ENCODE assay signal across 21 cellular contexts in the genomic region with DNA sequence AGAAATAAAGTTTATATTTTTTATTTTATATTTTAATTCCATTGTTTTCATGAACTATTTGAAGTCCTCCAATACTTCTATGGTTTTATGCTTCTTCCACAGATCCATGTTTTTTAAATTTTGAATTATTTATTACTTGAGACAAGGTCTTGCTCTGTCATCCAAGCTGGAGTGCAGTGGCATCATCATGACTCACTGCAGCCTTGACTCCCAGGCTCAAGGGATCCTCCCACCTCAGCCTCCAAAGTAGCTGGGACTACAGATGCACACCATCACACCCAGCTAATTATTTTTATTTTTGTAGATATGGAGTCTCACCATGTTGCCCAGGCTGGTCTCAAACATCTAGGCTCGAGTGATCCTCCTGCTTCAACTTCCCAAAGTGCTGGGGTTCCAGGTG. TPM values are rescaled to one million over a fixed set of nuclear protein-coding genes. Genes with fewer than 3 reads are reported as not detected.
DNase-seq lines count a peak whose midpoint lies in the region; ATAC-seq and TF ChIP-seq lines count a peak whose summit lies in the region.
"Had no signal": no experiment of that assay in that cellular context is flagged by ENCODE, and none has a peak within 500 bp of the region (broad histone marks: within the 10 kb centered on the region; RNA-seq: fewer than 3 reads in every experiment).

No MANE protein-coding gene starts in this region.

- 85 to 94% (median 88%) methylated on average over 1 of the region's 1 CpG for WGBS in adrenal gland, 4 donors
- WGBS in transverse colon (ENCODE audit: low coverage in 1 of 2), 2 donors, result 86% methylated on average over 1 of the region's 1 CpG

- H3K4me1 ChIP-seq in adrenal gland (replicated peaks in 1 of 2) (no peaks in the 10 kb centered on the region), foreskin keratinocyte (peaks cover 12% of the 10 kb centered on the region), transverse colon (peaks cover 0 to 4% (median 0%) of the 10 kb centered on the region in 4 donors)
- H3K4me1 ChIP-seq: BLaER1, Peyer's patch had no signal

- peak; percentile 18 for DNase-seq in EL
- DNase-seq in LHCN-M2 (ENCODE audit: low read depth), result peak; percentile 17
- DNase-seq in adrenal gland, result peak in 6 of 7 donors; percentile 46 to 59 (median 56)
- DNase-seq in foreskin keratinocyte, result peak in 1 of 2 donors; percentile 26
- DNase-seq in H4 (ENCODE audit: low spot score), result no peak
- DNase-seq in NOMO-1 treated with DMSO at 0.1 percent for 48 hours (lab: John Stamatoyannopoulos, UW; ENCODE audit: unreplicated experiment), result no peak
- DNase-seq in DMS79 treated with DMSO at 0.1 percent for 48 hours (lab: John Stamatoyannopoulos, UW), result no peak
- DNase-seq in transverse colon, result no peak
- DNase-seq: CD4-positive, alpha-beta memory T cell; DMS153; KG1; NCI-H1048; NCI-H1436; NCI-H1930; NCI-H345; NCI-H526; Peyer's patch; SHP77 had no signal

- H3K9me3 ChIP-seq in adrenal gland (replicated peaks in 1 of 3) (no peaks in the 10 kb centered on the region), transverse colon (no peaks in the 10 kb centered on the region)
- H3K9me3 ChIP-seq: BLaER1, HAP-1, Peyer's patch had no signal

- H3K4me3 ChIP-seq in adrenal gland (no peak overlapping the region), transverse colon (no peak overlapping the region)
- H3K4me3 ChIP-seq: BLaER1, HAP-1, Peyer's patch, SK-N-MC had no signal

- TF ChIP-seq POLR2A in adrenal gland (IDR thresholded peaks at IDR 0.05), result no peak
- TF ChIP-seq POLR2A in transverse colon (IDR thresholded peaks at IDR 0.05), result no peak

- H3K27ac ChIP-seq in adrenal gland (no peak overlapping the region), foreskin keratinocyte (no peak overlapping the region), transverse colon (no peak overlapping the region)
- H3K27ac ChIP-seq: BLaER1, Peyer's patch, SK-N-MC had no signal

- intact Hi-C loops in adrenal gland (cut with DNase I), result no loop called here
- intact Hi-C loops in transverse colon (cut with DNase I; ENCODE audit: low total_unique reads), result no loop called here

- TF ChIP-seq CTCF in adrenal gland (IDR thresholded peaks at IDR 0.05), result no peak
- no peak for TF ChIP-seq CTCF in foreskin keratinocyte (conservative IDR thresholded peaks at IDR 0.05)
- no peak for TF ChIP-seq CTCF in transverse colon (IDR thresholded peaks at IDR 0.05)

- ATAC-seq in foreskin keratinocyte, result peak; percentile 76

- no peaks in the 10 kb centered on the region for H3K36me3 ChIP-seq in adrenal gland (replicated peaks in 1 of 2)
- no peaks in the 10 kb centered on the region for H3K36me3 ChIP-seq in transverse colon
- H3K36me3 ChIP-seq: BLaER1, HAP-1, Peyer's patch had no signal

- H3K27me3 ChIP-seq in adrenal gland (no peaks in the 10 kb centered on the region), foreskin keratinocyte (no peaks in the 10 kb centered on the region), transverse colon (no peaks in the 10 kb centered on the region)
- H3K27me3 ChIP-seq: BLaER1, Peyer's patch had no signal

- in situ Hi-C loops in transverse colon (cut with MboI; ENCODE audit: low pct_ligation_motif_present in 1 of 4, low pct_unique_long_range_greater_than_20kb in 1 of 4, low sequenced_read_pairs in 3 of 4), result no loop called here

- no peak for TF ChIP-seq EP300 in transverse colon (IDR thresholded peaks at IDR 0.05; ENCODE audit: low read depth)

RNA-seq across cellular contexts. Expression of a gene that starts 28.8 kb away (rescaled TPM):
- total RNA-seq in LHCN-M2 (2014; rRNA removed) (91.2 and 97.3 TPM in 2 replicates), adrenal gland (1 to 10 TPM in 3 of 8 donors, under 1 TPM in 4, not detected in 1; 0.35 to 1.6 (median 0.84) TPM), foreskin keratinocyte (41.5 and 56.0 TPM in 2 replicates), transverse colon (10 to 100 TPM in 1 of 4 donors, 1 to 10 TPM in 2, under 1 TPM in 1; 0.82 to 11.5 (median 1.3) TPM)
- polyA plus RNA-seq in LHCN-M2 (2012), result 16.9 TPM
- polyA plus RNA-seq in adrenal gland (1 to 10 TPM in 1 of 3 donors, under 1 TPM in 1, not detected in 1; 0.03 to 1.5 TPM), foreskin keratinocyte (15.9 and 25.0 TPM in 2 replicates)
- total RNA-seq in H4 (2014; rRNA removed; shearing (Covaris generic)), result 60.1 and 74.7 TPM in 2 replicates
- total RNA-seq: CD4-positive, alpha-beta memory T cell had no signal
- polyA plus RNA-seq: CD4-positive, alpha-beta memory T cell had no signal

RNA-seq across cellular contexts. Expression of a gene that starts 51.0 kb away (rescaled TPM):
- total RNA-seq in LHCN-M2 (2014; rRNA removed), result 13.7 and 14.0 TPM in 2 replicates
- polyA plus RNA-seq in LHCN-M2 (2012), result 6.3 TPM
- total RNA-seq in adrenal gland, result 10 to 100 TPM; 12.7 to 31.0 (median 20.5) TPM
- 10 to 100 TPM in 1 of 3 donors, 1 to 10 TPM in 2; 5.9 to 16.3 (median 6.6) TPM for polyA plus RNA-seq in adrenal gland
- total RNA-seq in foreskin keratinocyte, result 16.3 and 17.3 TPM in 2 replicates
- polyA plus RNA-seq in foreskin keratinocyte, result 5.0 and 6.9 TPM in 2 replicates
- total RNA-seq in H4 (2014; rRNA removed; shearing (Covaris generic)), result 14.1 and 17.3 TPM in 2 replicates
- 100 to 1,000 TPM in 2 of 4 donors, 10 to 100 TPM in 2; 34.2 to 129 (median 99.4) TPM for total RNA-seq in transverse colon

Comparison
In these comparisons a context has a peak if more than half of its experiments do, and no peak if none do; other contexts are left out.
1. DNase-seq: peak in EL (single experiment), LHCN-M2 (single experiment) and adrenal gland (6 of 7); none in H4 (single experiment), NOMO-1 treated with DMSO at 0.1 percent for 48 hours (single experiment), DMS79 treated with DMSO at 0.1 percent for 48 hours (single experiment) and transverse colon (single experiment).